In genomic region chr2:33158482-33159003, GRCh38 we compare ENCODE assay signal across 12 cellular contexts.
DNase-seq lines count a peak whose midpoint lies in the region; ATAC-seq and TF ChIP-seq lines count a peak whose summit lies in the region.
"Had no signal": no experiment of that assay in that cellular context is flagged by ENCODE, and none has a peak within 500 bp of the region (broad histone marks: within the 10 kb centered on the region; RNA-seq: fewer than 3 reads in every experiment).

No MANE protein-coding gene starts in this region.

- H3K27ac ChIP-seq in PC-3 (ENCODE audit: low read length) (peak overlapping the region; percentile 89), osteoblast (ENCODE audit: low read depth, low read length) (peak overlapping the region; percentile 83)
- no peak overlapping the region for H3K27ac ChIP-seq in CD4-positive, alpha-beta T cell (ENCODE audit: low read depth, low read length)

- DNase-seq in BJ (ENCODE audit: low read depth) (peak; percentile 59), PC-3 (peak; percentile 90), epithelial cell of proximal tubule (ENCODE audit: low read depth) (peak; percentile 18), osteoblast (ENCODE audit: insufficient read length, low spot score, missing footprints) (peak; percentile 73), nucleus accumbens (lab: John Stamatoyannopoulos, UW) (no peak), GM13976 (ENCODE audit: low spot score) (no peak), NOMO-1 treated with dmso at 0.1 percent for 144 hours (lab: John Stamatoyannopoulos, UW; ENCODE audit: unreplicated experiment) (no peak)
- no peak for DNase-seq in CD4-positive, alpha-beta T cell
- DNase-seq: activated CD4-positive, alpha-beta memory T cell treated with anti-CD3 and anti-CD28 coated beads, Interleukin-2, amount 10 ng/mL, durations not matched to agents 7 days and 5 days; CD8-positive, alpha-beta memory T cell; foreskin melanocyte; NCI-H1048 had no signal

- no peaks in the 10 kb centered on the region for H3K79me2 ChIP-seq in PC-3 (ENCODE audit: low read length)
- peaks cover 86% of the 10 kb centered on the region for H3K79me2 ChIP-seq in osteoblast (ENCODE audit: insufficient read depth, low read length)

- no peaks in the 10 kb centered on the region for H3K9me3 Mint-ChIP-seq in CD4-positive, alpha-beta T cell
- H3K9me3 Mint-ChIP-seq: activated CD4-positive, alpha-beta memory T cell treated with anti-CD3 and anti-CD28 coated beads, Interleukin-2, amount 10 ng/mL, durations not matched to agents 7 days and 5 days; CD8-positive, alpha-beta memory T cell had no signal

- CTCF ChIA-PET in BJ (lab: Yijun Ruan, JAX) (interaction anchor here (1.3 to 1.5 kb wide), 2 partner anchors 13 to 284 kb away, joined by 3 read pairs; no protein-coding TSS in a partner anchor), PC-3 (lab: Charles Lee) (no interaction called here)
- CTCF ChIA-PET in CD4-positive, alpha-beta T cell (lab: Charles Lee) = no interaction called here

- H3K27me3 ChIP-seq in BJ (ENCODE audit: control insufficient read depth, insufficient read depth, low read length) (no peaks in the 10 kb centered on the region), PC-3 (ENCODE audit: low read length) (no peaks in the 10 kb centered on the region), osteoblast (ENCODE audit: insufficient read depth, low read length) (no peaks in the 10 kb centered on the region)
- no peaks in the 10 kb centered on the region for H3K27me3 ChIP-seq in CD4-positive, alpha-beta T cell (ENCODE audit: control insufficient read depth, insufficient read depth, low read length)

- H3K4me1 Mint-ChIP-seq in CD4-positive, alpha-beta T cell (ENCODE audit: low read depth) = no peaks in the 10 kb centered on the region
- H3K4me1 Mint-ChIP-seq: activated CD4-positive, alpha-beta memory T cell treated with anti-CD3 and anti-CD28 coated beads, Interleukin-2, amount 10 ng/mL, durations not matched to agents 7 days and 5 days; CD8-positive, alpha-beta memory T cell had no signal

- no peak overlapping the region for H3K4me3 Mint-ChIP-seq in CD4-positive, alpha-beta T cell
- H3K4me3 Mint-ChIP-seq: activated CD4-positive, alpha-beta memory T cell treated with anti-CD3 and anti-CD28 coated beads, Interleukin-2, amount 10 ng/mL, durations not matched to agents 7 days and 5 days; CD8-positive, alpha-beta memory T cell had no signal

- H3K27me3 Mint-ChIP-seq in CD4-positive, alpha-beta T cell = peaks cover 3% of the 10 kb centered on the region
- H3K27me3 Mint-ChIP-seq: activated CD4-positive, alpha-beta memory T cell treated with anti-CD3 and anti-CD28 coated beads, Interleukin-2, amount 10 ng/mL, durations not matched to agents 7 days and 5 days had no signal

- H2AFZ ChIP-seq in PC-3 (ENCODE audit: low read length) (0 out of 2 replicates have a peak overlapping the region, but pooled peaks have one; percentile 10), osteoblast (ENCODE audit: low read length) (no peak overlapping the region)

- no peak overlapping the region for H3K27ac Mint-ChIP-seq in CD4-positive, alpha-beta T cell
- H3K27ac Mint-ChIP-seq: activated CD4-positive, alpha-beta memory T cell treated with anti-CD3 and anti-CD28 coated beads, Interleukin-2, amount 10 ng/mL, durations not matched to agents 7 days and 5 days; CD8-positive, alpha-beta memory T cell had no signal

- no peaks in the 10 kb centered on the region for H3F3A ChIP-seq in PC-3 (ENCODE audit: low read length, unreplicated experiment)

- POLR2A ChIA-PET in BJ (lab: Charles Lee) = no interaction called here
- POLR2A ChIA-PET in PC-3 (lab: Charles Lee; ENCODE audit: unreplicated experiment) = no interaction called here
- POLR2A ChIA-PET in CD4-positive, alpha-beta T cell (lab: Charles Lee) = no interaction called here

- no peak for TF ChIP-seq CTCF in BJ (IDR thresholded peaks at IDR 0.05; ENCODE audit: insufficient read depth, low read depth, low read length)
- TF ChIP-seq CTCF in PC-3 (conservative IDR thresholded peaks at IDR 0.05; ENCODE audit: low read depth, low read length) = no peak
- no peak for TF ChIP-seq CTCF in epithelial cell of proximal tubule (conservative IDR thresholded peaks at IDR 0.05; ENCODE audit: low read depth, low read length)
- TF ChIP-seq CTCF in osteoblast (IDR thresholded peaks at IDR 0.05; ENCODE audit: extremely low read depth, low read depth, low read length) = no peak
- no peak for TF ChIP-seq CTCF in CD4-positive, alpha-beta T cell (IDR thresholded peaks at IDR 0.05)
- no peak for TF ChIP-seq CTCF in GM13976 (IDR thresholded peaks at IDR 0.05; ENCODE audit: borderline replicate concordance, control extremely low read depth, extremely low read depth, insufficient read depth, missing control alignments)

- H3K4me1 ChIP-seq in PC-3 (ENCODE audit: insufficient read depth, low read length) (peaks cover 26% of the 10 kb centered on the region), osteoblast (ENCODE audit: insufficient read depth, low read length) (peaks cover 40% of the 10 kb centered on the region)

- H3K4me3 ChIP-seq in BJ (ENCODE audit: low read depth, low read length) = no peak overlapping the region
- H3K4me3 ChIP-seq in PC-3 (ENCODE audit: low read length) = peak overlapping the region; percentile 24; the same call in 1 of the 2 replicates
- no peak overlapping the region for H3K4me3 ChIP-seq in epithelial cell of proximal tubule (ENCODE audit: low read depth, low read length)
- H3K4me3 ChIP-seq in osteoblast (ENCODE audit: insufficient read depth, low read length) = peak overlapping the region; percentile 10

- H4K20me1 ChIP-seq in PC-3 (ENCODE audit: low read length) (no peaks in the 10 kb centered on the region), osteoblast (ENCODE audit: insufficient read depth, low read length) (no peaks in the 10 kb centered on the region)

- no peaks in the 10 kb centered on the region for H3K36me3 Mint-ChIP-seq in CD4-positive, alpha-beta T cell (ENCODE audit: low read depth)
- H3K36me3 Mint-ChIP-seq: CD8-positive, alpha-beta memory T cell had no signal

- peak overlapping the region; percentile 59 for H3K9ac ChIP-seq in PC-3 (ENCODE audit: low read length)

- ATAC-seq in PC-3 = peak; percentile 87
- no peak for ATAC-seq in CD4-positive, alpha-beta T cell (ENCODE audit: poor library complexity)

- no TSS peak for BruUV-seq in PC-3 (replicated peaks; lab: Mats Ljungman, UMichigan)

- H3K4me2 ChIP-seq in PC-3 (ENCODE audit: low read length) = peak overlapping the region; percentile 69
- H3K4me2 ChIP-seq in osteoblast (ENCODE audit: insufficient read depth, low read length) = peak overlapping the region; percentile 47

- intact Hi-C loops in PC-3 (cut with micrococcal nuclease) = loop anchor here (2.0 to 5.0 kb wide), 2 partner anchors 70 to 114 kb away; no protein-coding TSS in a partner anchor
- intact Hi-C loops in CD4-positive, alpha-beta T cell (cut with DNase I, micrococcal nuclease) = no loop called here

- H3K36me3 ChIP-seq in BJ (ENCODE audit: control insufficient read depth, insufficient read depth, low read length) = no peaks in the 10 kb centered on the region
- no peaks in the 10 kb centered on the region for H3K36me3 ChIP-seq in PC-3 (ENCODE audit: low read depth, low read length)
- H3K36me3 ChIP-seq in osteoblast (ENCODE audit: insufficient read depth, low read length) = peaks cover 5% of the 10 kb centered on the region

- no peaks in the 10 kb centered on the region for H3K9me2 ChIP-seq in PC-3 (replicated peaks; ENCODE audit: low read length)

- in situ Hi-C loops in GM13976 (cut with MboI; ENCODE audit: low sequenced_read_pairs, unreplicated experiment) = no loop called here

- H3K9me3 ChIP-seq in PC-3 (ENCODE audit: low read length) (no peaks in the 10 kb centered on the region), osteoblast (ENCODE audit: low read depth, low read length) (no peaks in the 10 kb centered on the region)
- no peaks in the 10 kb centered on the region for H3K9me3 ChIP-seq in CD4-positive, alpha-beta T cell (ENCODE audit: control insufficient read depth, low read length)

Comparison
In these comparisons a context has a peak if more than half of its experiments do, and no peak if none do; other contexts are left out.
1. DNase-seq: peak in BJ (single experiment), PC-3 (single experiment), epithelial cell of proximal tubule (single experiment) and osteoblast (single experiment); none in CD4-positive, alpha-beta T cell (0 of 10), nucleus accumbens (0 of 56), GM13976 (single experiment) and NOMO-1 treated with dmso at 0.1 percent for 144 hours (single experiment).
2. H3K4me3 ChIP-seq: peak in PC-3 (single experiment) and osteoblast (single experiment); none in BJ (single experiment) and epithelial cell of proximal tubule (single experiment).